8 cellular contexts compared by ENCODE assay signal in genomic region chr12:47079365-47079893, GRCh38. TPM values are rescaled to one million over a fixed set of nuclear protein-coding genes. Genes with fewer than 3 reads are reported as not detected.
DNase-seq lines count a peak whose midpoint lies in the region; ATAC-seq, FAIRE-seq and TF ChIP-seq lines count a peak whose summit lies in the region.

TSS of gene PCED1B (plus strand) at chr12:47079621. CDS start at chr12:47235064, 155,443 bp downstream.

- CTCF ChIA-PET in activated CD4-positive, alpha-beta memory T cell treated with anti-CD3 and anti-CD28 coated beads for 36 hours (lab: Charles Lee), result interaction anchor here (0.9 to 4.0 kb wide), 16 partner anchors 10 to 627 kb away, joined by 3 to 49 read pairs (median 4); no protein-coding TSS in a partner anchor

- H3K4me1 ChIP-seq in mesodermal cell (ENCODE audit: control insufficient read depth, insufficient read depth, low read length, poor library complexity, severe bottlenecking), result peaks cover 22% of the 10 kb centered on the region

- no peak for TF ChIP-seq POLR2A in GM12892 (IDR thresholded peaks at IDR 0.05; ENCODE audit: low read depth, low read length)

- H3K4me3 Mint-ChIP-seq in activated CD4-positive, alpha-beta memory T cell treated with anti-CD3 and anti-CD28 coated beads for 36 hours, result peak within 1 kb of the TSS; percentile 99
- H3K4me3 Mint-ChIP-seq in effector memory CD8-positive, alpha-beta T cell, result peak within 1 kb of the TSS; percentile 96 to 99

- H3K27ac Mint-ChIP-seq in activated CD4-positive, alpha-beta memory T cell treated with anti-CD3 and anti-CD28 coated beads for 36 hours, result peak within 1 kb of the TSS; percentile 92
- H3K27ac Mint-ChIP-seq in effector memory CD8-positive, alpha-beta T cell, result peak within 1 kb of the TSS; percentile 96 to 98

- WGBS in mesodermal cell (ENCODE audit: insufficient coverage in 2 of 2), 2 experiments, result 0% methylated on average over 34 to 35 of the region's 54 CpGs

- H3K4me1 Mint-ChIP-seq in activated CD4-positive, alpha-beta memory T cell treated with anti-CD3 and anti-CD28 coated beads for 36 hours (ENCODE audit: low read depth), result peaks cover 71% of the 10 kb centered on the region
- peaks cover 50 to 74% of the 10 kb centered on the region in 2 donors for H3K4me1 Mint-ChIP-seq in effector memory CD8-positive, alpha-beta T cell (ENCODE audit: low read depth in 2 of 2)

- peak; percentile 17 for FAIRE-seq in GM12892 (lab: Jason Lieb, UNC)

- no peaks in the 10 kb centered on the region for H3K27me3 Mint-ChIP-seq in activated CD4-positive, alpha-beta memory T cell treated with anti-CD3 and anti-CD28 coated beads for 36 hours
- no peaks in the 10 kb centered on the region for H3K27me3 Mint-ChIP-seq in effector memory CD8-positive, alpha-beta T cell

- intact Hi-C loops in activated CD4-positive, alpha-beta memory T cell treated with anti-CD3 and anti-CD28 coated beads for 36 hours (cut with micrococcal nuclease), result loop anchor here (1.0 kb wide), 2 partner anchors 228 to 318 kb away; no protein-coding TSS in a partner anchor

- peak within 1 kb of the TSS; percentile 64 for H3K4me3 ChIP-seq in mesodermal cell (ENCODE audit: extremely low read depth, insufficient read depth, low read length, poor library complexity, severe bottlenecking)

- no peak for DNase-seq in GM12892 (ENCODE audit: insufficient read length)
- peak; percentile 12 for DNase-seq in NCI-H524 treated with DMSO at 0.1 percent for 48 hours (lab: John Stamatoyannopoulos, UW)
- peak; percentile 83 for DNase-seq in activated CD4-positive, alpha-beta memory T cell treated with anti-CD3 and anti-CD28 coated beads for 36 hours
- DNase-seq in effector memory CD8-positive, alpha-beta T cell, result peak; percentile 44 to 50 (median 45)
- DNase-seq in stimulated activated CD8-positive, alpha-beta memory T cell treated with anti-CD3 and anti-CD28 coated beads, Interleukin-2, amount 100 ng/mL, for 1 hour (ENCODE audit: low read depth in 2 of 2), result peak; percentile 37 to 53
- no peak for DNase-seq in occipital lobe (lab: John Stamatoyannopoulos, UW)

- peak within 1 kb of the TSS; percentile 79 for H3K27ac ChIP-seq in mesodermal cell (ENCODE audit: low read depth, low read length, severe bottlenecking)

- peaks cover 15% of the 10 kb centered on the region for H3K36me3 Mint-ChIP-seq in activated CD4-positive, alpha-beta memory T cell treated with anti-CD3 and anti-CD28 coated beads for 36 hours
- H3K36me3 Mint-ChIP-seq in effector memory CD8-positive, alpha-beta T cell (ENCODE audit: insufficient read depth), result peaks cover 24% of the 10 kb centered on the region

- POLR2A ChIA-PET in activated CD4-positive, alpha-beta memory T cell treated with anti-CD3 and anti-CD28 coated beads for 36 hours (lab: Charles Lee), result interaction anchor here (0.6 to 7.8 kb wide), 10 partner anchors 111 to 627 kb away, joined by 3 to 92 read pairs (median 4); partner anchors contain the start of gene RPAP3

- no peaks in the 10 kb centered on the region for H3K9me3 Mint-ChIP-seq in activated CD4-positive, alpha-beta memory T cell treated with anti-CD3 and anti-CD28 coated beads for 36 hours
- H3K9me3 Mint-ChIP-seq in effector memory CD8-positive, alpha-beta T cell, result no peaks in the 10 kb centered on the region

- H3K36me3 ChIP-seq in mesodermal cell (ENCODE audit: control insufficient read depth, insufficient read depth, low read length), result peaks cover 6% of the 10 kb centered on the region

- no peaks in the 10 kb centered on the region for H3K9me3 ChIP-seq in mesodermal cell (ENCODE audit: control insufficient read depth, low read length)

- peak; percentile 80 for ATAC-seq in HG02798 (IDR thresholded peaks at IDR 0.05; ENCODE audit: poor library complexity, unreplicated experiment)
- peak; percentile 64 for ATAC-seq in effector memory CD8-positive, alpha-beta T cell (replicated peaks)

RNA-seq across cellular contexts. Expression of gene PCED1B, which starts in this region (rescaled TPM):
- polyA plus RNA-seq in GM12892 (2012; ENCODE audit: missing spikeins), result 1.3 TPM
- 100 to 1,000 TPM; 133 to 136 TPM for total RNA-seq in activated CD4-positive, alpha-beta memory T cell treated with anti-CD3 and anti-CD28 coated beads for 36 hours
- 6.5 TPM for polyA plus RNA-seq in mesodermal cell (2013, experiment 1 of 2)
- polyA plus RNA-seq in mesodermal cell (2013, experiment 2 of 2), result 5.0 TPM
- total RNA-seq in occipital lobe, result 0.94 TPM

Comparison
In these comparisons a context has a peak if more than half of its experiments do, and no peak if none do; other contexts are left out.
1. RNA of gene PCED1B (total RNA-seq): 133 to 136 TPM in activated CD4-positive, alpha-beta memory T cell treated with anti-CD3 and anti-CD28 coated beads for 36 hours; 0.94 TPM in occipital lobe (single experiment); every median in the first group is over 10 times any median in the second.
2. DNase-seq: peak in NCI-H524 treated with DMSO at 0.1 percent for 48 hours (single experiment), activated CD4-positive, alpha-beta memory T cell treated with anti-CD3 and anti-CD28 coated beads for 36 hours (single experiment), effector memory CD8-positive, alpha-beta T cell (3 of 3) and stimulated activated CD8-positive, alpha-beta memory T cell treated with anti-CD3 and anti-CD28 coated beads, Interleukin-2, amount 100 ng/mL, for 1 hour (2 of 2); none in GM12892 (single experiment) and occipital lobe (single experiment).